11 cellular contexts compared by ENCODE assay signal in genomic region chr10:70889291-70889690, GRCh38. TPM values are rescaled to one million over a fixed set of nuclear protein-coding genes. Genes with fewer than 3 reads are reported as not detected.
A peak's percentile ranks its signal among the peaks of the same experiment; 100 is the strongest.
DNase-seq lines count a peak whose midpoint lies in the region; ATAC-seq and TF ChIP-seq lines count a peak whose summit lies in the region.
"Had no signal": no experiment of that assay in that cellular context is flagged by ENCODE, and none has a peak within 500 bp of the region (broad histone marks: within the 10 kb centered on the region; RNA-seq: fewer than 3 reads in every experiment).

No MANE protein-coding gene starts in this region.

- no peaks in the 10 kb centered on the region for H3K9me2 ChIP-seq in OCI-LY7 (ENCODE audit: insufficient read depth, low read length)

- 89% methylated on average over 3 of the region's 3 CpGs for WGBS in smooth muscle cell (ENCODE audit: low lambda C conversion rate)

- POLR2A ChIA-PET in OCI-LY7 (lab: Charles Lee), result interaction anchor here (1.0 kb wide), 1 partner anchor 34 kb away, joined by 3 read pairs; no protein-coding TSS in a partner anchor

- H3K9ac ChIP-seq in smooth muscle cell (ENCODE audit: low read depth), result no peak overlapping the region

- H3K4me2 ChIP-seq in OCI-LY7 (ENCODE audit: low read length) (no peak overlapping the region), smooth muscle cell (peak overlapping the region; percentile 92)

- no peaks in the 10 kb centered on the region for H3K27me3 Mint-ChIP-seq in activated T-cell treated with anti-CD3 and anti-CD28 coated beads, Interleukin-2, amount 50 U/mL, for 4 hours (ENCODE audit: low read depth)
- H3K27me3 Mint-ChIP-seq in brain, result peaks cover under 1% of the 10 kb centered on the region

- peaks cover 9% of the 10 kb centered on the region for H3K4me1 Mint-ChIP-seq in activated T-cell treated with anti-CD3 and anti-CD28 coated beads, Interleukin-2, amount 50 U/mL, for 4 hours (ENCODE audit: low read depth)
- H3K4me1 Mint-ChIP-seq in brain, result peaks cover 47% of the 10 kb centered on the region

- no TSS peak for BruUV-seq in OCI-LY7 (replicated peaks; lab: Mats Ljungman, UMichigan)

- no peaks in the 10 kb centered on the region for H3K36me3 ChIP-seq in OCI-LY7 (ENCODE audit: insufficient read depth, low read length)
- no peaks in the 10 kb centered on the region for H3K36me3 ChIP-seq in smooth muscle cell (ENCODE audit: low read depth)

- no peaks in the 10 kb centered on the region for H3F3A ChIP-seq in smooth muscle cell (ENCODE audit: low read depth)

- H2AFZ ChIP-seq in OCI-LY7 (ENCODE audit: low read length) (peak overlapping the region; percentile 90; the same call in 1 of the 2 replicates), smooth muscle cell (ENCODE audit: low read depth) (no peak overlapping the region)

- H3K4me3 ChIP-seq in OCI-LY7 (ENCODE audit: low read depth, low read length, poor library complexity, severe bottlenecking), result no peak overlapping the region
- no peak overlapping the region for H3K4me3 ChIP-seq in smooth muscle cell

- DNase-seq in activated T-cell treated with anti-CD3 and anti-CD28 coated beads, Interleukin-2, amount 50 U/mL, for 4 hours, result no peak
- no peak for DNase-seq in activated T-cell treated with anti-CD3 and anti-CD28 coated beads, Interleukin-2, amount 50 U/mL, for 1 hour
- DNase-seq in OCI-LY7 (ENCODE audit: low spot score) (no peak), smooth muscle cell (lab: John Stamatoyannopoulos, UW; ENCODE audit: unreplicated experiment) (no peak), iPS-NIHi11 (ENCODE audit: low spot score) (no peak)
- DNase-seq: GM23248, NCI-H146, upper lobe of right lung had no signal

- intact Hi-C loops in OCI-LY7 (cut with micrococcal nuclease; ENCODE audit: unreplicated experiment), result no loop called here

- H3K4me3 Mint-ChIP-seq in activated T-cell treated with anti-CD3 and anti-CD28 coated beads, Interleukin-2, amount 50 U/mL, for 4 hours, result peak overlapping the region; percentile 83
- H3K4me3 Mint-ChIP-seq in brain, result peak overlapping the region; percentile 62 to 88 (median 82)

- H3K9me3 ChIP-seq in OCI-LY7 (ENCODE audit: low read length), result no peaks in the 10 kb centered on the region
- no peaks in the 10 kb centered on the region for H3K9me3 ChIP-seq in smooth muscle cell (replicated peaks; ENCODE audit: low read depth)
- H3K9me3 ChIP-seq: upper lobe of right lung had no signal

- no peaks in the 10 kb centered on the region for H3K27me3 ChIP-seq in smooth muscle cell (ENCODE audit: low read depth)
- H3K27me3 ChIP-seq: upper lobe of right lung had no signal

- H3K27ac Mint-ChIP-seq in brain, result peak overlapping the region in 1 of 5 experiments; percentile 66

- H3K4me1 ChIP-seq in OCI-LY7 (ENCODE audit: insufficient read depth, low read length, poor library complexity, severe bottlenecking), result peaks cover 5% of the 10 kb centered on the region
- H3K4me1 ChIP-seq in smooth muscle cell (ENCODE audit: low read depth), result peaks cover 11% of the 10 kb centered on the region

- no peaks in the 10 kb centered on the region for H3K9me3 Mint-ChIP-seq in activated T-cell treated with anti-CD3 and anti-CD28 coated beads, Interleukin-2, amount 50 U/mL, for 4 hours
- peaks cover 0 to 4% (median under 1%) of the 10 kb centered on the region in 5 experiments for H3K9me3 Mint-ChIP-seq in brain

- CTCF ChIA-PET in OCI-LY7 (lab: Charles Lee; ENCODE audit: unreplicated experiment), result no interaction called here

- peaks cover 1% of the 10 kb centered on the region for H3K36me3 Mint-ChIP-seq in activated T-cell treated with anti-CD3 and anti-CD28 coated beads, Interleukin-2, amount 50 U/mL, for 4 hours (ENCODE audit: insufficient read depth)
- peaks cover 12% of the 10 kb centered on the region for H3K36me3 Mint-ChIP-seq in brain

- no peaks in the 10 kb centered on the region for H4K20me1 ChIP-seq in OCI-LY7 (ENCODE audit: insufficient read depth, low read length)
- no peaks in the 10 kb centered on the region for H4K20me1 ChIP-seq in smooth muscle cell (ENCODE audit: low read depth)

- no peak for ATAC-seq in activated T-cell treated with anti-CD3 and anti-CD28 coated beads, Interleukin-2, amount 50 U/mL, for 4 hours
- ATAC-seq in GM21528 (IDR thresholded peaks at IDR 0.05; ENCODE audit: low FRiP score, unreplicated experiment) (no peak), GM18870 (IDR thresholded peaks at IDR 0.05; ENCODE audit: unreplicated experiment) (no peak)
- ATAC-seq: upper lobe of right lung had no signal

- H3K79me2 ChIP-seq in OCI-LY7 (ENCODE audit: insufficient read depth, low read depth, low read length) (no peaks in the 10 kb centered on the region), smooth muscle cell (ENCODE audit: low read depth) (no peaks in the 10 kb centered on the region)

- no peak for TF ChIP-seq CTCF in OCI-LY7 (conservative IDR thresholded peaks at IDR 0.05; ENCODE audit: low read length)
- TF ChIP-seq CTCF in brain (conservative IDR thresholded peaks at IDR 0.05), result no peak
- no peak for TF ChIP-seq CTCF in smooth muscle cell (IDR thresholded peaks at IDR 0.05; ENCODE audit: borderline replicate concordance, insufficient read depth, poor library complexity, severe bottlenecking)

- H3K27ac ChIP-seq in OCI-LY7 (ENCODE audit: low read depth, low read length, poor library complexity, severe bottlenecking) (no peak overlapping the region), smooth muscle cell (ENCODE audit: low read depth) (no peak overlapping the region)
- H3K27ac ChIP-seq: GM23248 had no signal

RNA-seq across cellular contexts. Expression of gene PCBD1, which starts 0.9 kb away (rescaled TPM):
- total RNA-seq in activated T-cell treated with anti-CD3 and anti-CD28 coated beads, Interleukin-2, amount 50 U/mL, for 4 hours, result 10 to 100 TPM; 27.9 to 30.9 (median 28.8) TPM
- 4.9 and 7.9 TPM in 2 replicates for total RNA-seq in OCI-LY7 (2014; rRNA removed; shearing (Covaris generic))
- total RNA-seq in OCI-LY7 (2022) (20.7 and 25.4 TPM in 2 replicates), smooth muscle cell (18.3 and 34.7 TPM in 2 replicates)
- polyA plus RNA-seq in brain (ENCODE audit: insufficient read depth, low read depth, low replicate concordance) (94.6 TPM), smooth muscle cell (34.7 and 48.5 TPM in 2 replicates)
